Comparison of ENCODE assay signal across 8 cellular contexts in genomic region chr17:76498886-76499667, GRCh38. TPM values are rescaled to one million over a fixed set of nuclear protein-coding genes. Genes with fewer than 3 reads are reported as not detected.
DNase-seq lines count a peak whose midpoint lies in the region; ATAC-seq and TF ChIP-seq lines count a peak whose summit lies in the region.

No MANE protein-coding gene starts in this region.

- peaks cover 0 to 28% (median 4%) of the 10 kb centered on the region in 3 donors for H3K36me3 Mint-ChIP-seq in CD8-positive, alpha-beta memory T cell
- peaks cover 14% of the 10 kb centered on the region for H3K36me3 Mint-ChIP-seq in central memory CD8-positive, alpha-beta T cell (ENCODE audit: insufficient read depth)
- no peaks in the 10 kb centered on the region for H3K36me3 Mint-ChIP-seq in nephron (ENCODE audit: low read depth)

- DNase-seq in CD8-positive, alpha-beta memory T cell: peak in 1 of 5 donors; percentile 33
- no peak for DNase-seq in central memory CD8-positive, alpha-beta T cell (ENCODE audit: low spot score in 2 of 2)
- DNase-seq in MV-4-11 (lab: John Stamatoyannopoulos, UW) (no peak), GF-D8 (lab: John Stamatoyannopoulos, UW) (no peak), HPDE6-E6E7 (ENCODE audit: extremely low spot score) (no peak)

- peaks cover 59% of the 10 kb centered on the region; the same call in 1 of the 2 replicates for H3K79me2 ChIP-seq in KMS-11 (ENCODE audit: insufficient read depth, low read depth)

- no peaks in the 10 kb centered on the region for H3K9me3 Mint-ChIP-seq in CD8-positive, alpha-beta memory T cell
- no peaks in the 10 kb centered on the region for H3K9me3 Mint-ChIP-seq in central memory CD8-positive, alpha-beta T cell
- no peaks in the 10 kb centered on the region for H3K9me3 Mint-ChIP-seq in nephron

- H3K4me3 Mint-ChIP-seq in CD8-positive, alpha-beta memory T cell: peak overlapping the region; percentile 87 to 98 (median 91)
- peak overlapping the region; percentile 87 for H3K4me3 Mint-ChIP-seq in central memory CD8-positive, alpha-beta T cell
- H3K4me3 Mint-ChIP-seq in nephron: peak overlapping the region; percentile 58 to 73 (median 63)

- peak; percentile 11 for ATAC-seq in central memory CD8-positive, alpha-beta T cell (replicated peaks; ENCODE audit: extremely low read depth, poor library complexity, severe bottlenecking)
- ATAC-seq in HG03097 (IDR thresholded peaks at IDR 0.05; ENCODE audit: low FRiP score, unreplicated experiment): no peak

- H3K4me3 ChIP-seq in CD8-positive, alpha-beta memory T cell (ENCODE audit: low read length): no peak overlapping the region
- no peak overlapping the region for H3K4me3 ChIP-seq in KMS-11 (IDR thresholded peaks at IDR 0.05; ENCODE audit: insufficient read depth, low read depth, low read length)

- no peaks in the 10 kb centered on the region for H4K20me1 ChIP-seq in KMS-11 (ENCODE audit: insufficient read depth)

- H3K27ac Mint-ChIP-seq in CD8-positive, alpha-beta memory T cell: peak overlapping the region; percentile 59 to 99 (median 96)
- peak overlapping the region; percentile 95 for H3K27ac Mint-ChIP-seq in central memory CD8-positive, alpha-beta T cell (ENCODE audit: low read depth)
- H3K27ac Mint-ChIP-seq in nephron: peak overlapping the region; percentile 61 to 94 (median 83)

- peak overlapping the region; percentile 88; the same call in 1 of the 2 replicates for H3K4me2 ChIP-seq in KMS-11

- no peaks in the 10 kb centered on the region for H3K27me3 ChIP-seq in CD8-positive, alpha-beta memory T cell (ENCODE audit: insufficient read depth, low read length, poor library complexity, severe bottlenecking)
- no peaks in the 10 kb centered on the region for H3K27me3 ChIP-seq in KMS-11 (ENCODE audit: insufficient read depth, low read depth)

- peak overlapping the region; percentile 2; the same call in 1 of the 2 replicates for H3K9ac ChIP-seq in KMS-11

- peak overlapping the region; percentile 1 for H3K27ac ChIP-seq in CD8-positive, alpha-beta memory T cell (ENCODE audit: low read depth, low read length)
- H3K27ac ChIP-seq in KMS-11: peak overlapping the region; percentile 12; the same call in 1 of the 2 replicates

- H3K4me1 ChIP-seq in CD8-positive, alpha-beta memory T cell (ENCODE audit: insufficient read depth, low read length): peaks cover 55% of the 10 kb centered on the region
- peaks cover 79% of the 10 kb centered on the region for H3K4me1 ChIP-seq in KMS-11 (ENCODE audit: low read depth, poor library complexity, severe bottlenecking)

- CTCF ChIA-PET in CD8-positive, alpha-beta memory T cell (lab: Charles Lee): interaction anchor here (0.9 to 3.7 kb wide), 6 partner anchors 10 to 114 kb away, joined by 3 to 17 read pairs (median 4); partner anchors contain the start of gene AANAT

- no peak for TF ChIP-seq CTCF in KMS-11 (conservative IDR thresholded peaks at IDR 0.05; ENCODE audit: low read depth, low read length)
- no peak for TF ChIP-seq CTCF in nephron (IDR thresholded peaks at IDR 0.05; ENCODE audit: unreplicated experiment in 3 of 3)

- POLR2A ChIA-PET in CD8-positive, alpha-beta memory T cell (lab: Charles Lee): interaction anchor here (0.6 to 1.0 kb wide), 5 partner anchors 8 to 1348 kb away, joined by 3 to 7 read pairs (median 3); partner anchors contain the start of gene AANAT

- H3K4me1 Mint-ChIP-seq in CD8-positive, alpha-beta memory T cell: peaks cover 46 to 79% (median 53%) of the 10 kb centered on the region in 3 donors
- H3K4me1 Mint-ChIP-seq in central memory CD8-positive, alpha-beta T cell: peaks cover 49% of the 10 kb centered on the region
- H3K4me1 Mint-ChIP-seq in nephron: peaks cover 25% of the 10 kb centered on the region

- no peaks in the 10 kb centered on the region for H3K36me3 ChIP-seq in CD8-positive, alpha-beta memory T cell (ENCODE audit: insufficient read depth, low read length)
- no peaks in the 10 kb centered on the region for H3K36me3 ChIP-seq in KMS-11 (ENCODE audit: insufficient read depth)

- no peak overlapping the region for H2AFZ ChIP-seq in KMS-11 (ENCODE audit: low read depth)

- no peaks in the 10 kb centered on the region for H3K27me3 Mint-ChIP-seq in CD8-positive, alpha-beta memory T cell
- H3K27me3 Mint-ChIP-seq in central memory CD8-positive, alpha-beta T cell: no peaks in the 10 kb centered on the region
- H3K27me3 Mint-ChIP-seq in nephron (ENCODE audit: low read depth): peaks cover 38% of the 10 kb centered on the region

- H3K9me3 ChIP-seq in CD8-positive, alpha-beta memory T cell (ENCODE audit: low read length): no peaks in the 10 kb centered on the region

RNA-seq across cellular contexts. Expression of gene RHBDF2, which starts 2.1 kb away (rescaled TPM):
- total RNA-seq in CD8-positive, alpha-beta memory T cell: 10 to 100 TPM; 38.2 to 42.5 TPM
- 38.4 TPM for polyA plus RNA-seq in CD8-positive, alpha-beta memory T cell

RNA-seq across cellular contexts. Expression of gene AANAT, which starts 31.7 kb away (rescaled TPM):
- total RNA-seq in CD8-positive, alpha-beta memory T cell: not detected
- polyA plus RNA-seq in CD8-positive, alpha-beta memory T cell: not detected

RNA-seq across cellular contexts. Expression of gene CYGB, which starts 38.4 kb away (rescaled TPM):
- not detected for total RNA-seq in CD8-positive, alpha-beta memory T cell
- 0.23 TPM for polyA plus RNA-seq in CD8-positive, alpha-beta memory T cell

RNA-seq across cellular contexts. Expression of gene PRCD, which starts 40.8 kb away (rescaled TPM):
- total RNA-seq in CD8-positive, alpha-beta memory T cell: under 1 TPM; 0.38 to 0.53 TPM
- 1.2 TPM for polyA plus RNA-seq in CD8-positive, alpha-beta memory T cell

RNA-seq across cellular contexts. Expression of gene UBE2O, which starts 46.1 kb away (rescaled TPM):
- total RNA-seq in CD8-positive, alpha-beta memory T cell: 10 to 100 TPM; 33.6 to 35.0 TPM
- polyA plus RNA-seq in CD8-positive, alpha-beta memory T cell: 14.9 TPM
